1 cellular context compared by ENCODE assay signal in genomic region chr7:106736508-106737201, GRCh38.
TF ChIP-seq lines count a peak whose summit lies in the region.

No MANE protein-coding gene starts in this region.

TF ChIP-seq in HepG2, 621 proteins besides CTCF, POLR2A, EP300 and RAD21 (continued from another document):
- TF ChIP-seq, protein P1, sequence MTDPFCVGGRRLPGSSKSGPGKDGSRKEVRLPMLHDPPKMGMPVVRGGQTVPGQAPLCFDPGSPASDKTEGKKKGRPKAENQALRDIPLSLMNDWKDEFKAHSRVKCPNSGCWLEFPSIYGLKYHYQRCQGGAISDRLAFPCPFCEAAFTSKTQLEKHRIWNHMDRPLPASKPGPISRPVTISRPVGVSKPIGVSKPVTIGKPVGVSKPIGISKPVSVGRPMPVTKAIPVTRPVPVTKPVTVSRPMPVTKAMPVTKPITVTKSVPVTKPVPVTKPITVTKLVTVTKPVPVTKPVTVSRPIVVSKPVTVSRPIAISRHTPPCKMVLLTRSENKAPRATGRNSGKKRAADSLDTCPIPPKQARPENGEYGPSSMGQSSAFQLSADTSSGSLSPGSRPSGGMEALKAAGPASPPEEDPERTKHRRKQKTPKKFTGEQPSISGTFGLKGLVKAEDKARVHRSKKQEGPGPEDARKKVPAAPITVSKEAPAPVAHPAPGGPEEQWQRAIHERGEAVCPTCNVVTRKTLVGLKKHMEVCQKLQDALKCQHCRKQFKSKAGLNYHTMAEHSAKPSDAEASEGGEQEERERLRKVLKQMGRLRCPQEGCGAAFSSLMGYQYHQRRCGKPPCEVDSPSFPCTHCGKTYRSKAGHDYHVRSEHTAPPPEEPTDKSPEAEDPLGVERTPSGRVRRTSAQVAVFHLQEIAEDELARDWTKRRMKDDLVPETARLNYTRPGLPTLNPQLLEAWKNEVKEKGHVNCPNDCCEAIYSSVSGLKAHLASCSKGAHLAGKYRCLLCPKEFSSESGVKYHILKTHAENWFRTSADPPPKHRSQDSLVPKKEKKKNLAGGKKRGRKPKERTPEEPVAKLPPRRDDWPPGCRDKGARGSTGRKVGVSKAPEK (CRISPR knock-in tag; IDR thresholded peaks at IDR 0.05; ENCODE audit: borderline replicate concordance), result no peak
- no peak for TF ChIP-seq HNF4G (IDR thresholded peaks at IDR 0.05; ENCODE audit: borderline replicate concordance, low read depth, low read length)
- no peak for TF ChIP-seq HNF4G (CRISPR knock-in tag; IDR thresholded peaks at IDR 0.05; ENCODE audit: borderline replicate concordance, low read depth)
- peak; percentile 57 for TF ChIP-seq STAG1 (CRISPR knock-in tag; IDR thresholded peaks at IDR 0.05)
- TF ChIP-seq ZSCAN22 (CRISPR knock-in tag; IDR thresholded peaks at IDR 0.05), result no peak
- no peak for TF ChIP-seq KDM5B (CRISPR knock-in tag; IDR thresholded peaks at IDR 0.05; ENCODE audit: borderline replicate concordance)
- no peak for TF ChIP-seq ZNF782 (CRISPR knock-in tag; IDR thresholded peaks at IDR 0.05; ENCODE audit: borderline replicate concordance)
- TF ChIP-seq ZNF773 (CRISPR knock-in tag; IDR thresholded peaks at IDR 0.05; ENCODE audit: borderline replicate concordance), result no peak
- no peak for TF ChIP-seq POGK (CRISPR knock-in tag; conservative IDR thresholded peaks at IDR 0.05)
- no peak for TF ChIP-seq NFE2L1 (CRISPR knock-in tag; IDR thresholded peaks at IDR 0.05; ENCODE audit: borderline replicate concordance)
- no peak for TF ChIP-seq ZNF501 (CRISPR knock-in tag; IDR thresholded peaks at IDR 0.05)
- TF ChIP-seq ZNF790 (CRISPR knock-in tag; IDR thresholded peaks at IDR 0.05; ENCODE audit: borderline replicate concordance), result no peak
